In the genomic region with DNA sequence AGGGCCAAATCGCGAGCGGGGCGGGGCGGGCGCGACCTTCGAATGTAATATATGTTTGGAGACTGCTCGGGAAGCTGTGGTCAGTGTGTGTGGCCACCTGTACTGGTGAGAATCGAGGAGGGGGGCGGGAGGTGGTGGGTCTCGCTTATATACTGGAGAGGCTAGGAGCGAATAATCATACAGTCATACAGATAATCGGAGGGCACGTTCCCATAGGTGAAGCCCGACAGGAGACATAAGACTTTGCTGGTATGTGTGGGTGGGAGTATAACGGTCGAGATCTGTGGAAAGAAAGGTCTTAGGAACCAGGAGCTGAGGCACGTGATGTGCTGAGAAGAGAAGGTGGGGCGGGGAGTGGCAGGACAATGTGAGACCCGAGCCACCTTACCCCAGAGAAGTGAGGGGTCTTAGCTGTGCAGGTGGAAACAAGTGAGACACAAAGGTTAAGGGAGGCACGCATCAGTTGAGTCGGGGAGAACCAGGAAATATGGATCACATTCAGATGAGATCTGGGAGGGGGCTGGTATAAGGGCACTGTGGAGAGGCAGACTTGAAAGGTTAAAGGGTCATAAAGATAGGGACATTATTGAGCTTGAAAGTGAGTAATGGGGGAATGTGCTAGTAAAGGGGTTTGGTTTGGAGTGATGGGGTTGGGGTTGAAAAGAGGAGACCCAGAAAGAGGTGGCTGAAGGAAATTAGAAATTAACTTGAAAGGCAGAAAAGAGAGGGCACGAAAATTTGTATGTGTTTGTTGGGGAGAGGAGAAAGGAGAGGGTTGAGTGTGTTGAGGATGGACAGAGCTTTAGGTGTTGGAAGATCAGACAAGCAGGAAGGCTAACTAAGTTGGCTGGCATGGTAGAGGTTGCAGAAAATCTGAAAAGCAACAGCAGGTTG, we compare ENCODE assay signal across 8 cellular contexts. TPM values are rescaled to one million over a fixed set of nuclear protein-coding genes. Genes with fewer than 3 reads are reported as not detected.
DNase-seq lines count a peak whose midpoint lies in the region; ATAC-seq and TF ChIP-seq lines count a peak whose summit lies in the region.

No MANE protein-coding gene starts in this region.

- DNase-seq in mesendoderm = no peak

- H4K20me1 ChIP-seq in BLaER1 treated with 17β-estradiol and CSF1 and Interleukin-3, amounts not matched to agents 10 nM and 100 nM = peaks cover 0 to 11% (median 0%) of the 10 kb centered on the region in 11 experiments; a peak in 5 of 22 replicates

- H3K4me2 ChIP-seq in BLaER1 treated with 17β-estradiol and CSF1 and Interleukin-3, amounts not matched to agents 10 nM and 100 nM = peak overlapping the region; percentile 88 to 99 (median 95)
- peak overlapping the region; percentile 93 for H3K4me2 ChIP-seq in mesendoderm (ENCODE audit: low read length)

- no peak overlapping the region for H3K18ac ChIP-seq in mesendoderm (ENCODE audit: low read length)

- H2BK120ac ChIP-seq in mesendoderm (ENCODE audit: low read depth, low read length) = no peak overlapping the region

- 100% methylated on average over 1 of the region's 24 CpGs for WGBS in mesendoderm (ENCODE audit: extremely low coverage, insufficient coverage, low lambda C conversion rate)

- H3K27me3 Mint-ChIP-seq in brain = peaks cover 12% of the 10 kb centered on the region

- TF ChIP-seq CTCF in brain (conservative IDR thresholded peaks at IDR 0.05) = no peak

- no peak overlapping the region for H4K5ac ChIP-seq in mesendoderm (ENCODE audit: low read length)

- peak overlapping the region; percentile 56 to 94 (median 89); a peak in 21 of 22 replicates for H3K27ac ChIP-seq in BLaER1 treated with 17β-estradiol and CSF1 and Interleukin-3, amounts not matched to agents 10 nM and 100 nM
- no peak overlapping the region for H3K27ac ChIP-seq in mesendoderm (ENCODE audit: low read depth, low read length)

- no peak overlapping the region for H2BK5ac ChIP-seq in mesendoderm (ENCODE audit: low read length)

- peaks cover 15% of the 10 kb centered on the region for H3K79me1 ChIP-seq in mesendoderm (ENCODE audit: low read length)

- peak overlapping the region; percentile 73 to 90 (median 80) for H3K4me3 ChIP-seq in BLaER1 treated with 17β-estradiol and CSF1 and Interleukin-3, amounts not matched to agents 10 nM and 100 nM
- peak overlapping the region; percentile 43 for H3K4me3 ChIP-seq in mesendoderm (ENCODE audit: low read length)

- ATAC-seq in HG03354 (IDR thresholded peaks at IDR 0.05; ENCODE audit: poor library complexity, severe bottlenecking, unreplicated experiment) = no peak
- no peak for ATAC-seq in HG03565 (IDR thresholded peaks at IDR 0.05; ENCODE audit: unreplicated experiment)
- no peak for ATAC-seq in GM21423 (IDR thresholded peaks at IDR 0.05; ENCODE audit: unreplicated experiment)
- ATAC-seq in GM18873 (IDR thresholded peaks at IDR 0.05; ENCODE audit: low FRiP score, unreplicated experiment) = no peak

- peaks cover 28% of the 10 kb centered on the region for H3K79me2 ChIP-seq in mesendoderm (ENCODE audit: control insufficient read depth, insufficient read depth, low read length)

- H3K4me3 Mint-ChIP-seq in brain = peak overlapping the region; percentile 87 to 98 (median 91)

- H3K23ac ChIP-seq in mesendoderm (ENCODE audit: low read length) = peak overlapping the region; percentile 48

- peak overlapping the region; percentile 95 to 99 (median 98) for H3K27ac Mint-ChIP-seq in brain

- TF ChIP-seq EP300 in Ishikawa (IDR thresholded peaks at IDR 0.05; ENCODE audit: borderline replicate concordance) = no peak

- no peak overlapping the region for H4K8ac ChIP-seq in mesendoderm (ENCODE audit: low read depth, low read length)

- peaks cover 32 to 46% (median 42%) of the 10 kb centered on the region in 11 experiments for H3K36me3 ChIP-seq in BLaER1 treated with 17β-estradiol and CSF1 and Interleukin-3, amounts not matched to agents 10 nM and 100 nM
- peaks cover 1% of the 10 kb centered on the region for H3K36me3 ChIP-seq in mesendoderm (ENCODE audit: control insufficient read depth, insufficient read depth, low read length)

- H3K4me1 Mint-ChIP-seq in brain = peaks cover 63% of the 10 kb centered on the region

- no peak for TF ChIP-seq RAD21 in Ishikawa (IDR thresholded peaks at IDR 0.05; ENCODE audit: low read depth)

- peak overlapping the region; percentile 91 for H3K56ac ChIP-seq in mesendoderm (ENCODE audit: low read length)

- H3K9ac ChIP-seq in BLaER1 treated with 17β-estradiol and CSF1 and Interleukin-3, amounts not matched to agents 10 nM and 100 nM = peak overlapping the region; percentile 80 to 90 (median 84)
- peak overlapping the region; percentile 88 for H3K9ac ChIP-seq in mesendoderm (ENCODE audit: low read length)

- H3K9me3 Mint-ChIP-seq in brain = peaks cover 0 to 3% (median 0%) of the 10 kb centered on the region in 5 experiments

- H2AK5ac ChIP-seq in mesendoderm (ENCODE audit: low read length) = peak overlapping the region; percentile 9

- no peaks in the 10 kb centered on the region for H3K27me3 ChIP-seq in BLaER1 treated with 17β-estradiol and CSF1 and Interleukin-3, amounts not matched to agents 10 nM and 100 nM
- H3K27me3 ChIP-seq in mesendoderm (ENCODE audit: insufficient read depth, low read length, poor library complexity) = no peaks in the 10 kb centered on the region

- peaks cover 35% of the 10 kb centered on the region for H3K36me3 Mint-ChIP-seq in brain

- H3K4ac ChIP-seq in mesendoderm (ENCODE audit: low read depth, low read length) = no peak overlapping the region

- H3K9me3 ChIP-seq in BLaER1 treated with 17β-estradiol and CSF1 and Interleukin-3, amounts not matched to agents 10 nM and 100 nM (replicated peaks in 1 of 11) = no peaks in the 10 kb centered on the region

- peaks cover 48 to 82% (median 70%) of the 10 kb centered on the region in 10 experiments for H3K4me1 ChIP-seq in BLaER1 treated with 17β-estradiol and CSF1 and Interleukin-3, amounts not matched to agents 10 nM and 100 nM
- peaks cover 15% of the 10 kb centered on the region for H3K4me1 ChIP-seq in mesendoderm (ENCODE audit: control insufficient read depth, low read depth, low read length)

- H2BK15ac ChIP-seq in mesendoderm (replicated peaks; ENCODE audit: low read depth) = no peak overlapping the region

TF ChIP-seq in Ishikawa, 13 proteins besides CTCF, POLR2A, EP300 and RAD21:
- 0 out of 2 replicates have a peak, but pooled peaks have one; percentile 2 for TF ChIP-seq TAF1 (IDR thresholded peaks at IDR 0.05; ENCODE audit: low read depth)
- TF ChIP-seq CREB1 (IDR thresholded peaks at IDR 0.05; ENCODE audit: low read depth) = no peak
- no peak for TF ChIP-seq YY1 (IDR thresholded peaks at IDR 0.05; ENCODE audit: low read depth)
- peak; percentile 77 for TF ChIP-seq USF1 (IDR thresholded peaks at IDR 0.05)
- TF ChIP-seq CEBPB (IDR thresholded peaks at IDR 0.05) = no peak
- TF ChIP-seq, protein P1, sequence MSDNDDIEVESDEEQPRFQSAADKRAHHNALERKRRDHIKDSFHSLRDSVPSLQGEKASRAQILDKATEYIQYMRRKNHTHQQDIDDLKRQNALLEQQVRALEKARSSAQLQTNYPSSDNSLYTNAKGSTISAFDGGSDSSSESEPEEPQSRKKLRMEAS (IDR thresholded peaks at IDR 0.05) = no peak

RNA-seq across cellular contexts. Expression of gene RNF5, which starts 0.6 kb away (rescaled TPM):
- 231 TPM for polyA plus RNA-seq in brain (ENCODE audit: insufficient read depth, low read depth, low replicate concordance)
- polyA plus RNA-seq in mesendoderm (2013, experiment 1 of 2) = 90.3 TPM
- polyA plus RNA-seq in mesendoderm (2013, experiment 2 of 2) = 86.3 TPM

RNA-seq across cellular contexts. Expression of gene AGPAT1, which starts 2.9 kb away (rescaled TPM):
- 199 TPM for polyA plus RNA-seq in brain (ENCODE audit: insufficient read depth, low read depth, low replicate concordance)
- 55.5 TPM for polyA plus RNA-seq in mesendoderm (2013, experiment 1 of 2)
- polyA plus RNA-seq in mesendoderm (2013, experiment 2 of 2) = 53.7 TPM

RNA-seq across cellular contexts. Expression of gene AGER, which starts 5.3 kb away (rescaled TPM):
- 2.1 TPM for polyA plus RNA-seq in brain (ENCODE audit: insufficient read depth, low read depth, low replicate concordance)
- 5.7 TPM for polyA plus RNA-seq in mesendoderm (2013, experiment 1 of 2)
- polyA plus RNA-seq in mesendoderm (2013, experiment 2 of 2) = 5.3 TPM

RNA-seq across cellular contexts. Expression of gene PBX2, which starts 11.2 kb away (rescaled TPM):
- polyA plus RNA-seq in brain (ENCODE audit: insufficient read depth, low read depth, low replicate concordance) = 44.9 TPM
- polyA plus RNA-seq in mesendoderm (2013, experiment 1 of 2) = 51.4 TPM
- polyA plus RNA-seq in mesendoderm (2013, experiment 2 of 2) = 52.0 TPM

RNA-seq across cellular contexts. Expression of gene GPSM3, which starts 13.6 kb away (rescaled TPM):
- 7.3 TPM for polyA plus RNA-seq in brain (ENCODE audit: insufficient read depth, low read depth, low replicate concordance)
- polyA plus RNA-seq in mesendoderm (2013, experiment 1 of 2) = 4.2 TPM
- polyA plus RNA-seq in mesendoderm (2013, experiment 2 of 2) = 5.0 TPM
